In genomic region chr9:114434878-114435311, GRCh38 we compare ENCODE assay signal across 9 cellular contexts. TPM values are rescaled to one million over a fixed set of nuclear protein-coding genes. Genes with fewer than 3 reads are reported as not detected.
A peak's percentile ranks its signal among the peaks of the same experiment; 100 is the strongest.
DNase-seq lines count a peak whose midpoint lies in the region; ATAC-seq, FAIRE-seq and TF ChIP-seq lines count a peak whose summit lies in the region.
"Had no signal": no experiment of that assay in that cellular context is flagged by ENCODE, and none has a peak within 500 bp of the region (broad histone marks: within the 10 kb centered on the region; RNA-seq: fewer than 3 reads in every experiment).

No MANE protein-coding gene starts in this region.

- POLR2A ChIA-PET in GM12878 (lab: Charles Lee) = interaction anchor here (0.5 to 1.4 kb wide), 3 partner anchors 16 to 160 kb away, joined by 3 to 5 read pairs (median 3); no protein-coding TSS in a partner anchor

- peaks cover 0 to 4% of the 10 kb centered on the region in 2 experiments; a peak in 1 of 4 replicates for H3K27me3 ChIP-seq in GM12878 (replicated peaks in 1 of 2; ENCODE audit: control insufficient read depth in 2 of 2, insufficient read depth in 2 of 2, low read length in 1 of 2)

- ATAC-seq in GM12878 = peak; percentile 77
- ATAC-seq in stimulated activated naive CD8-positive, alpha-beta T cell treated with anti-CD3 and anti-CD28 coated beads, Interleukin-15, amount 100 ng/mL, for 72 hours = no peak

- no peaks in the 10 kb centered on the region for H3K79me2 ChIP-seq in GM12878 (ENCODE audit: control insufficient read depth, insufficient read depth, low read length)

- no peaks in the 10 kb centered on the region; a peak in 1 of 4 replicates for H3K36me3 ChIP-seq in GM12878 (ENCODE audit: control insufficient read depth in 2 of 2, insufficient read depth in 2 of 2, low read length in 1 of 2)

- intact Hi-C loops in GM12878 (cut with micrococcal nuclease; ENCODE audit: unreplicated experiment) = loop anchor here (1.0 kb wide), 2 partner anchors 72 to 218 kb away; no protein-coding TSS in a partner anchor

- TF ChIP-seq CTCF in AG09309 (IDR thresholded peaks at IDR 0.05; ENCODE audit: control insufficient read depth, insufficient read depth, low read depth, low read length, missing control alignments) = peak; percentile 84
- peak; percentile 65 for TF ChIP-seq CTCF in GM12864 (IDR thresholded peaks at IDR 0.05; ENCODE audit: low read depth, low read length, missing control alignments)
- peak; percentile 58 to 75 (median 71) for TF ChIP-seq CTCF in GM12878 (IDR thresholded peaks at IDR 0.05 in 2 of 3, conservative IDR thresholded peaks at IDR 0.05 in 1 of 3; ENCODE audit: control insufficient read depth in 2 of 3, extremely low read depth in 1 of 3, insufficient read depth in 1 of 3, low read depth in 3 of 3, low read length in 3 of 3)

- H3K9me3 ChIP-seq in GM12878 (replicated peaks; ENCODE audit: control insufficient read depth, insufficient read depth, low read length) = no peaks in the 10 kb centered on the region

- no peaks in the 10 kb centered on the region for H4K20me1 ChIP-seq in GM12878 (ENCODE audit: control insufficient read depth, insufficient read depth)

- FAIRE-seq in GM12878 (lab: Jason Lieb, UNC) = peak; percentile 44

- no peak for TF ChIP-seq POLR2A in GM12878 (IDR thresholded peaks at IDR 0.05; ENCODE audit: low read depth, low read length)

- CTCF ChIA-PET in GM12878 (lab: Yijun Ruan, JAX) = interaction anchor here (0.7 to 8.1 kb wide), 34 partner anchors 8 to 1092 kb away, joined by 3 to 104 read pairs (median 4); partner anchors contain the start of gene WHRN

- H3K4me2 ChIP-seq in GM12878 (ENCODE audit: control insufficient read depth, insufficient read depth) = no peak overlapping the region

- no peak overlapping the region for H3K27ac ChIP-seq in GM12878 (ENCODE audit: control insufficient read depth, insufficient read depth)
- H3K27ac ChIP-seq: epithelial cell of prostate had no signal

- TF ChIP-seq RAD21 in GM12878 (IDR thresholded peaks at IDR 0.05; ENCODE audit: insufficient read depth, low read depth, low read length) = peak; percentile 91

- no peak for TF ChIP-seq EP300 in GM12878 (IDR thresholded peaks at IDR 0.05; ENCODE audit: borderline replicate concordance in 1 of 2, control insufficient read depth in 1 of 2, low read depth in 2 of 2, low read length in 2 of 2)

- in situ Hi-C loops in GM12878 (cut with MboI) = no loop called here

- DNase-seq in AG09309 (ENCODE audit: low read depth) (no peak), GM12864 (ENCODE audit: low read depth) (no peak), NCI-H2171 treated with DMSO at 0.1 percent for 48 hours (lab: John Stamatoyannopoulos, UW) (peak; percentile 87), GM12878 (ENCODE audit: low read depth, low spot score) (no peak), kidney tubule cell (ENCODE audit: low spot score) (peak; percentile 43)
- DNase-seq in stimulated activated naive CD8-positive, alpha-beta T cell treated with anti-CD3 and anti-CD28 coated beads, Interleukin-15, amount 100 ng/mL, for 72 hours = no peak
- DNase-seq in activated T-cell treated with anti-CD3 and anti-CD28 coated beads, Interleukin-2, amount 50 U/mL, for 48 hours = no peak
- DNase-seq in activated CD4-positive, alpha-beta T cell treated with anti-CD3 and anti-CD28 coated beads, Interleukin-2, amount 50 U/mL, for 48 hours = no peak

- WGBS in GM12878 (ENCODE audit: insufficient coverage, insufficient replicate concordance, low lambda C conversion rate, missing lambda C conversion rate) = 20% methylated on average over 9 of the region's 9 CpGs

- RAD21 ChIA-PET in GM12878 (lab: Charles Lee; ENCODE audit: unreplicated experiment) = interaction anchor here (0.6 to 6.5 kb wide), 15 partner anchors 15 to 219 kb away, joined by 3 to 49 read pairs (median 3); no protein-coding TSS in a partner anchor

- no TSS peak for BruUV-seq in GM12878 (replicated peaks; lab: Mats Ljungman, UMichigan)

- no peak overlapping the region for H3K4me3 Mint-ChIP-seq in stimulated activated naive CD8-positive, alpha-beta T cell treated with anti-CD3 and anti-CD28 coated beads, Interleukin-15, amount 100 ng/mL, for 72 hours

- peaks cover 4% of the 10 kb centered on the region for H3K4me1 Mint-ChIP-seq in stimulated activated naive CD8-positive, alpha-beta T cell treated with anti-CD3 and anti-CD28 coated beads, Interleukin-15, amount 100 ng/mL, for 72 hours

- H3K4me1 ChIP-seq in GM12878 (ENCODE audit: control insufficient read depth, insufficient read depth, low read length) = no peaks in the 10 kb centered on the region

- no peak overlapping the region for H3K27ac Mint-ChIP-seq in stimulated activated naive CD8-positive, alpha-beta T cell treated with anti-CD3 and anti-CD28 coated beads, Interleukin-15, amount 100 ng/mL, for 72 hours

- H3K4me3 ChIP-seq in AG09309 (ENCODE audit: control insufficient read depth, low read depth, low read length) (no peak overlapping the region), GM12864 (ENCODE audit: low read depth, low read length) (no peak overlapping the region), GM12878 (no peak overlapping the region)

- SMC1A ChIA-PET in GM12878 (lab: Charles Lee; ENCODE audit: uncharacterized antibody, unreplicated experiment) = interaction anchor here (0.9 to 10.1 kb wide), 20 partner anchors 9 to 218 kb away, joined by 3 to 139 read pairs (median 4); partner anchors contain the start of gene WHRN

- H3K9ac ChIP-seq in GM12878 (ENCODE audit: control insufficient read depth, insufficient read depth, low read length) = no peak overlapping the region

- no peaks in the 10 kb centered on the region for H3K9me3 Mint-ChIP-seq in stimulated activated naive CD8-positive, alpha-beta T cell treated with anti-CD3 and anti-CD28 coated beads, Interleukin-15, amount 100 ng/mL, for 72 hours

- no peak overlapping the region for H2AFZ ChIP-seq in GM12878 (ENCODE audit: control insufficient read depth, low read depth, low read length)

- H3K27me3 Mint-ChIP-seq in stimulated activated naive CD8-positive, alpha-beta T cell treated with anti-CD3 and anti-CD28 coated beads, Interleukin-15, amount 100 ng/mL, for 72 hours = no peaks in the 10 kb centered on the region

TF ChIP-seq in GM12878, 131 proteins besides CTCF, POLR2A, EP300 and RAD21:
- TF ChIP-seq NBN (IDR thresholded peaks at IDR 0.05) (0 out of 2 replicates have a peak, but pooled peaks have one; percentile 32), GATAD2B (conservative IDR thresholded peaks at IDR 0.05; ENCODE audit: low read depth) (no peak), ZNF384 (IDR thresholded peaks at IDR 0.05; ENCODE audit: borderline replicate concordance, low read depth, low read length) (peak; percentile 48; the same call in 1 of the 2 replicates), PML (IDR thresholded peaks at IDR 0.05; ENCODE audit: low read length) (no peak), YY1 (IDR thresholded peaks at IDR 0.05; ENCODE audit: low read depth, low read length) (peak; percentile 53; the same call in 1 of the 2 replicates), SMC3 (IDR thresholded peaks at IDR 0.05; ENCODE audit: borderline replicate concordance, low read length) (peak; percentile 69)

RNA-seq across cellular contexts. Expression of gene AKNA, which starts 47.1 kb away (rescaled TPM):
- 305 and 316 TPM in 2 replicates for total RNA-seq in GM12878 (2013; cell fraction: nucleolus; rRNA removed)
- total RNA-seq in GM12878 (2014; rRNA removed) (49.4 and 59.0 TPM in 2 replicates), GM12878 (2014; rRNA removed; fragmentation: Illumina TruSeq; extraction: Trizol) (36.0 and 39.8 TPM in 2 replicates), GM12878 (2021) (117 and 132 TPM in 2 replicates)
- 22.0 TPM for polyA plus RNA-seq in GM12878 (2011; ENCODE audit: low read depth)
- polyA plus RNA-seq in GM12878 (2011; rRNA removed) (18.0 and 30.1 TPM in 2 replicates), GM12878 (2014; fragmentation: Illumina TruSeq; extraction: Trizol) (27.2 and 57.6 TPM in 2 replicates), GM12878 (2014; fragmentation: Nextera tagmentation; extraction: Ambion mirVana) (1 to 10 TPM; 1.6 to 5.0 TPM), GM12878 (2014; rRNA removed) (71.9 and 77.7 TPM in 2 replicates), GM12878 (2016; fragmentation: Nextera tagmentation; extraction: Ambion mirVana) (10 to 100 TPM; 28.0 to 30.9 TPM)
- polyA plus RNA-seq in GM12878 (2011; cell fraction: cytosol; rRNA removed) = 33.7 and 39.1 TPM in 2 replicates
- polyA plus RNA-seq in GM12878 (2011; cell fraction: nucleus; rRNA removed) = 107 and 123 TPM in 2 replicates
- polyA plus RNA-seq in GM12878 (2012) = 57.1 and 64.5 TPM in 2 replicates
- polyA minus RNA-seq in GM12878 (2011; rRNA and poly(A)+ RNA removed) = 47.4 and 97.2 TPM in 2 replicates
- 31.4 and 34.5 TPM in 2 replicates for polyA minus RNA-seq in GM12878 (2011; cell fraction: cytosol; rRNA and poly(A)+ RNA removed)
- polyA minus RNA-seq in GM12878 (2011; cell fraction: nucleus; rRNA and poly(A)+ RNA removed) = 64.4 and 127 TPM in 2 replicates

Comparison
In these comparisons a context has a peak if more than half of its experiments do, and no peak if none do; other contexts are left out.
1. DNase-seq: peak in NCI-H2171 treated with DMSO at 0.1 percent for 48 hours (single experiment) and kidney tubule cell (single experiment); none in AG09309 (single experiment), GM12864 (single experiment), GM12878 (single experiment), stimulated activated naive CD8-positive, alpha-beta T cell treated with anti-CD3 and anti-CD28 coated beads, Interleukin-15, amount 100 ng/mL, for 72 hours (0 of 2), activated T-cell treated with anti-CD3 and anti-CD28 coated beads, Interleukin-2, amount 50 U/mL, for 48 hours (0 of 2) and activated CD4-positive, alpha-beta T cell treated with anti-CD3 and anti-CD28 coated beads, Interleukin-2, amount 50 U/mL, for 48 hours (0 of 2).
2. Peak in every context shown above with its lines, with median percentiles within 50 percentile points of each other: CTCF ChIP-seq.